Comparison of ENCODE assay signal across 9 cellular contexts in the genomic region with DNA sequence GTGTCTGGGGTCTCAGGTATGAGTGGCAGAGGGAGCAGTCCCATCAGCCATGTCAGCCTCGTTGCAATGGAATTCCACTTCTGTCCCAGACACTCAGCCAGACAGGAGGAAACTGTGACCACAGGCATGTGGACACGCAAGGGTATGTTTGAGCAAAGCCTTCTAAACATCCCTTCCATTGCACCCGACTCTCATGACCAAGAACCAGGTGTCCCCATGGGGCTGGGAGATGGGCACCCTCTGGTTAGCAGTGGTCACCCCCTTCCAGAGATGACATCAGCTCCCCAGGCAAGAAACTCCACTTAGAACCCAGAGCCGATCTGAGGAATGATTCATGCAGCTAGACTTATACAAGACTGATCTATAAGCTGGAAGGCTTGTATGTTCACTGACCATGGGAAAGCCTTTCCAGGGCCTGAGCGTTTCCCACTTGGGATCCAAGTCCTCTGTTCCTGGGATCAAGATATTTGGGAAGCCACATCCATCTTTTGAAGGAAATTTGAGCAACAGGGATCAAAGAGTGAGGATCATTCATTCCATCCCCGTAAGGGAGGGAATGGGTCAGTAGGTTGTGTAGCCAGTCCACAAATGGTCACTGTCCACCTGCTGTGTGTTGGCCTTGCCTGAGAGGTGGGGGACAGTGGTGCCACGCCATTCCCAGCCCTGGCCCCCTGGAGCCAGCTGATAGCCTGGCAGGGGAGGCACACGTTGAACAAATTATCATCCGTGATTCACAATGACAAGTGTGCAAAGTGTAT. TPM values are rescaled to one million over a fixed set of nuclear protein-coding genes. Genes with fewer than 3 reads are reported as not detected.
A peak's percentile ranks its signal among the peaks of the same experiment; 100 is the strongest.
DNase-seq lines count a peak whose midpoint lies in the region; ATAC-seq and TF ChIP-seq lines count a peak whose summit lies in the region.
"Had no signal": no experiment of that assay in that cellular context is flagged by ENCODE, and none has a peak within 500 bp of the region (broad histone marks: within the 10 kb centered on the region; RNA-seq: fewer than 3 reads in every experiment).

No MANE protein-coding gene starts in this region.

- H3K27ac ChIP-seq in PC-3 (ENCODE audit: low read length) (no peak overlapping the region), neural progenitor cell (no peak overlapping the region), body of pancreas (no peak overlapping the region)
- H3K27ac ChIP-seq: parathyroid adenoma had no signal

- H3K9me3 Mint-ChIP-seq in chondrocyte (ENCODE audit: low read depth) (no peaks in the 10 kb centered on the region), neural progenitor cell (no peaks in the 10 kb centered on the region)

- H3K9ac ChIP-seq in PC-3 (ENCODE audit: low read length) (no peak overlapping the region), neural progenitor cell (no peak overlapping the region)

- ATAC-seq in PC-3 (no peak), GM18502 (IDR thresholded peaks at IDR 0.05; ENCODE audit: poor library complexity, unreplicated experiment) (no peak), body of pancreas (no peak)

- peaks cover 31% of the 10 kb centered on the region for H3K4me1 ChIP-seq in PC-3 (ENCODE audit: insufficient read depth, low read length)
- H3K4me1 ChIP-seq in neural progenitor cell: peaks cover 14% of the 10 kb centered on the region
- H3K4me1 ChIP-seq in body of pancreas: peaks cover 23% of the 10 kb centered on the region

- CTCF ChIA-PET in PC-3 (lab: Charles Lee): interaction anchor here (0.7 to 1.3 kb wide), 4 partner anchors 88 to 169 kb away, joined by 3 to 13 read pairs (median 6); no protein-coding TSS in a partner anchor

- H3K36me3 ChIP-seq in PC-3 (ENCODE audit: low read depth, low read length): no peaks in the 10 kb centered on the region
- H3K36me3 ChIP-seq in neural progenitor cell: no peaks in the 10 kb centered on the region
- H3K36me3 ChIP-seq in body of pancreas (replicated peaks in 1 of 2; ENCODE audit: insufficient read depth in 1 of 2, low read depth in 2 of 2): no peaks in the 10 kb centered on the region

- no TSS peak for BruUV-seq in PC-3 (replicated peaks; lab: Mats Ljungman, UMichigan)

- H3K27ac Mint-ChIP-seq in chondrocyte (ENCODE audit: unreplicated experiment) (peak overlapping the region; percentile 85), neural progenitor cell (no peak overlapping the region)

- DNase-seq in Daoy (ENCODE audit: low read depth): peak; percentile 72
- peak; percentile 54 for DNase-seq in PC-3
- DNase-seq in chondrocyte (ENCODE audit: low spot score): no peak
- no peak for DNase-seq in neural progenitor cell (ENCODE audit: low spot score)
- no peak for DNase-seq in NCI-H748 (lab: John Stamatoyannopoulos, UW; ENCODE audit: unreplicated experiment)
- DNase-seq in body of pancreas: no peak
- DNase-seq: foreskin melanocyte had no signal

- H3K4me3 ChIP-seq in PC-3 (ENCODE audit: low read length) (no peak overlapping the region), neural progenitor cell (no peak overlapping the region), body of pancreas (no peak overlapping the region)

- 71 to 82% methylated on average over 7 to 9 of the region's 9 CpGs for WGBS in body of pancreas, 2 donors

- POLR2A ChIA-PET in PC-3 (lab: Charles Lee; ENCODE audit: unreplicated experiment): no interaction called here

- no peak for TF ChIP-seq POLR2A in body of pancreas (IDR thresholded peaks at IDR 0.05)

- H3K9me3 ChIP-seq in PC-3 (ENCODE audit: low read length): no peaks in the 10 kb centered on the region
- no peaks in the 10 kb centered on the region for H3K9me3 ChIP-seq in neural progenitor cell (ENCODE audit: low read depth)
- no peaks in the 10 kb centered on the region for H3K9me3 ChIP-seq in body of pancreas

- H3K9me2 ChIP-seq in PC-3 (replicated peaks; ENCODE audit: low read length): no peaks in the 10 kb centered on the region

- H3K27me3 Mint-ChIP-seq in chondrocyte (ENCODE audit: low read depth): peaks cover 2% of the 10 kb centered on the region
- H3K27me3 Mint-ChIP-seq in neural progenitor cell (ENCODE audit: insufficient read depth, low read depth): peaks cover 18% of the 10 kb centered on the region

- intact Hi-C loops in PC-3 (cut with micrococcal nuclease) (loop anchor here (5.0 to 10.0 kb wide), 5 partner anchors 55 to 408 kb away; a partner anchor contains a TSS), body of pancreas (cut with DNase I) (no loop called here)

- H3K36me3 Mint-ChIP-seq in chondrocyte (ENCODE audit: low read depth): no peaks in the 10 kb centered on the region
- no peaks in the 10 kb centered on the region for H3K36me3 Mint-ChIP-seq in neural progenitor cell

- 0 out of 2 replicates have a peak, but pooled peaks cover 4% of the 10 kb centered on the region for H4K20me1 ChIP-seq in PC-3 (ENCODE audit: low read length)
- H4K20me1 ChIP-seq in neural progenitor cell (ENCODE audit: low read depth): peaks cover 11% of the 10 kb centered on the region

- peak overlapping the region; percentile 35; the same call in 1 of the 2 replicates for H2AFZ ChIP-seq in PC-3 (ENCODE audit: low read length)
- H2AFZ ChIP-seq in neural progenitor cell (replicated peaks): no peak overlapping the region

- H3F3A ChIP-seq in PC-3 (ENCODE audit: low read length, unreplicated experiment) (no peaks in the 10 kb centered on the region), neural progenitor cell (ENCODE audit: low read depth) (peaks cover 20% of the 10 kb centered on the region)

- peaks cover 34% of the 10 kb centered on the region for H3K4me1 Mint-ChIP-seq in chondrocyte (ENCODE audit: low read depth)
- peaks cover 19% of the 10 kb centered on the region for H3K4me1 Mint-ChIP-seq in neural progenitor cell

- peak overlapping the region; percentile 76; the same call in 1 of the 2 replicates for H3K4me2 ChIP-seq in PC-3 (ENCODE audit: low read length)
- H3K4me2 ChIP-seq in neural progenitor cell: no peak overlapping the region

- H3K4me3 Mint-ChIP-seq in chondrocyte (ENCODE audit: unreplicated experiment): no peak overlapping the region
- H3K4me3 Mint-ChIP-seq in neural progenitor cell: peak overlapping the region; percentile 64

- peaks cover 5% of the 10 kb centered on the region for H3K79me2 ChIP-seq in PC-3 (ENCODE audit: low read length)
- H3K79me2 ChIP-seq in neural progenitor cell (ENCODE audit: low read depth): no peaks in the 10 kb centered on the region
- H3K79me2 ChIP-seq: parathyroid adenoma had no signal

- TF ChIP-seq CTCF in PC-3 (conservative IDR thresholded peaks at IDR 0.05; ENCODE audit: low read depth, low read length) (no peak), chondrocyte (IDR thresholded peaks at IDR 0.05) (no peak), neural progenitor cell (IDR thresholded peaks at IDR 0.05) (no peak), body of pancreas (IDR thresholded peaks at IDR 0.05) (no peak)

- H3K27me3 ChIP-seq in PC-3 (ENCODE audit: low read length) (no peaks in the 10 kb centered on the region), neural progenitor cell (peaks cover 41% of the 10 kb centered on the region), body of pancreas (no peaks in the 10 kb centered on the region)

RNA-seq across cellular contexts. Expression of a gene that starts 3.9 kb away (rescaled TPM):
- 22.4 and 27.1 TPM in 2 replicates for total RNA-seq in Daoy (2014; rRNA removed; shearing (Covaris generic))
- total RNA-seq in PC-3 (2014; rRNA removed) (48.8 and 56.3 TPM in 2 replicates), chondrocyte (9.5 to 10.4 TPM (median 10.3 TPM) in 3 replicates), neural progenitor cell (ENCODE audit: low replicate concordance) (14.0 and 18.1 TPM in 2 replicates), body of pancreas (10 to 100 TPM in 1 of 2 donors, 1 to 10 TPM in 1; 7.0 to 10.2 TPM)

RNA-seq across cellular contexts. Expression of a gene that starts 12.3 kb away (rescaled TPM):
- 44.2 and 55.0 TPM in 2 replicates for total RNA-seq in Daoy (2014; rRNA removed; shearing (Covaris generic))
- total RNA-seq in PC-3 (2014; rRNA removed) (78.9 and 112 TPM in 2 replicates), chondrocyte (31.5 to 32.2 TPM (median 31.8 TPM) in 3 replicates), neural progenitor cell (ENCODE audit: low replicate concordance) (7.0 and 23.9 TPM in 2 replicates), body of pancreas (10 to 100 TPM; 46.4 to 47.8 TPM)

RNA-seq across cellular contexts. Expression of a gene that starts 24.5 kb away (rescaled TPM):
- total RNA-seq in Daoy (2014; rRNA removed; shearing (Covaris generic)): 0.97 and 6.1 TPM in 2 replicates
- total RNA-seq in PC-3 (2014; rRNA removed): 14.3 and 17.7 TPM in 2 replicates
- total RNA-seq in chondrocyte: 8.6 to 11.3 TPM (median 8.9 TPM) in 3 replicates
- total RNA-seq in neural progenitor cell (ENCODE audit: low replicate concordance): 10.5 and 34.8 TPM in 2 replicates
- 10 to 100 TPM; 25.2 to 69.5 TPM for total RNA-seq in body of pancreas

Comparison
In these comparisons a context has a peak if more than half of its experiments do, and no peak if none do; other contexts are left out.
1. DNase-seq: peak in Daoy (single experiment) and PC-3 (single experiment); none in chondrocyte (single experiment), neural progenitor cell (single experiment), NCI-H748 (single experiment) and body of pancreas (0 of 4).